Comparison of ENCODE assay signal across 1 cellular context in genomic region chr3:123728014-123728413, GRCh38.
TF ChIP-seq lines count a peak whose summit lies in the region.

No MANE protein-coding gene starts in this region.

TF ChIP-seq in A549, 52 proteins besides CTCF, POLR2A, EP300 and RAD21 (continued from another document):
- no peak for TF ChIP-seq ZSCAN20 (CRISPR knock-in tag; IDR thresholded peaks at IDR 0.05)
- TF ChIP-seq, protein P1, sequence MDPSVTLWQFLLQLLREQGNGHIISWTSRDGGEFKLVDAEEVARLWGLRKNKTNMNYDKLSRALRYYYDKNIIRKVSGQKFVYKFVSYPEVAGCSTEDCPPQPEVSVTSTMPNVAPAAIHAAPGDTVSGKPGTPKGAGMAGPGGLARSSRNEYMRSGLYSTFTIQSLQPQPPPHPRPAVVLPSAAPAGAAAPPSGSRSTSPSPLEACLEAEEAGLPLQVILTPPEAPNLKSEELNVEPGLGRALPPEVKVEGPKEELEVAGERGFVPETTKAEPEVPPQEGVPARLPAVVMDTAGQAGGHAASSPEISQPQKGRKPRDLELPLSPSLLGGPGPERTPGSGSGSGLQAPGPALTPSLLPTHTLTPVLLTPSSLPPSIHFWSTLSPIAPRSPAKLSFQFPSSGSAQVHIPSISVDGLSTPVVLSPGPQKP (IDR thresholded peaks at IDR 0.05; ENCODE audit: low read depth, low read length) = no peak
- no peak for TF ChIP-seq KDM1A (IDR thresholded peaks at IDR 0.05; ENCODE audit: low read depth)
